Comparison of ENCODE assay signal across 14 cellular contexts in the genomic region with DNA sequence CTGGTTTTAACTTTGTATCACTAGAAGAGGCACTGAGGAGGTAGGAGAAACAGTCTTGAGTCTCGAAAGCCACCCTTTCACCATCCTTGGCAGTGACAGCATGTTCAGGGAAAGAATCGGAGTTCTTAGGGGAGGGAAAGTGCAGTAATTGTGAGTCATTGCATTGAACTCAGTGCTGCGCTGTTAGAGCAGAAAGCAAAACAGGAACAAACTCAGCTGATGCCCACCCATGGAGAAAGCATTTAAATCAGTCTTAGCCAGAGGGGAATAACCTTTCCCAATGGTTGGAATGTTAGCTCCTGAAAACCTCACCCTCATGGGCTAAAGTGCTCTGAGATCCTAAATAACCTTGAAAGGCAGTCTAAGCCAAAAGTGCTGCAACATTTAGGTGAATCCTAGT.
"Had no signal": no experiment of that assay in that cellular context is flagged by ENCODE, and none has a peak within 500 bp of the region (broad histone marks: within the 10 kb centered on the region; RNA-seq: fewer than 3 reads in every experiment).

No MANE protein-coding gene starts in this region.

- ATAC-seq: activated CD4-positive, CD25-positive, alpha-beta regulatory T cell treated with anti-CD3 and anti-CD28 coated beads, Interleukin-2, amount 50 U/mL, for 24 hours; pancreas had no signal

- H3K4me1 ChIP-seq: adrenal gland, esophagus muscularis mucosa, pancreas, testis had no signal

- H3K36me3 Mint-ChIP-seq: brain had no signal

- H3K9me3 ChIP-seq: adrenal gland, esophagus muscularis mucosa, pancreas, testis had no signal

- H3K4me3 ChIP-seq: adrenal gland, esophagus muscularis mucosa, pancreas, testis had no signal

- DNase-seq: activated naive CD4-positive, alpha-beta T cell treated with anti-CD3 and anti-CD28 coated beads, Interleukin-2, amount 50 U/mL, for 16 hours; adrenal gland; cerebellar nuclear complex; foreskin fibroblast; pancreas; stimulated activated CD4-positive, alpha-beta T cell treated with anti-CD3 and anti-CD28 coated beads, Interleukin-15, amount 100 ng/mL, for 24 hours; stimulated activated CD4-positive, alpha-beta T cell treated with anti-CD3 and anti-CD28 coated beads, Interleukin-4, amount 100 ng/mL, for 24 hours; testis had no signal

- H3K27ac ChIP-seq: adrenal gland, esophagus muscularis mucosa, pancreas, testis had no signal

- H3K27me3 ChIP-seq: adrenal gland, esophagus muscularis mucosa, pancreas, testis had no signal

- H3K4me3 Mint-ChIP-seq: brain; neural crest cell; stimulated activated naive CD8-positive, alpha-beta T cell treated with anti-CD3 and anti-CD28 coated beads, Interleukin-15, Interleukin-2, amounts not matched to agents 100 ng/mL and 50 ng/mL, for 24 hours; T-helper 1 cell treated with Interleukin-12 subunit alpha and Interleukin-12 subunit beta and Interleukin-4 antibody, amounts not matched to agents 30 μg/mL and 1 μg/mL, for 36 hours had no signal

- H3K36me3 ChIP-seq: adrenal gland, esophagus muscularis mucosa, pancreas had no signal

- H3K4me1 Mint-ChIP-seq: brain, neural crest cell had no signal

- H3K27me3 Mint-ChIP-seq: brain; stimulated activated naive CD8-positive, alpha-beta T cell treated with anti-CD3 and anti-CD28 coated beads, Interleukin-15, Interleukin-2, amounts not matched to agents 100 ng/mL and 50 ng/mL, for 24 hours had no signal

- H3K27ac Mint-ChIP-seq: brain; stimulated activated naive CD8-positive, alpha-beta T cell treated with anti-CD3 and anti-CD28 coated beads, Interleukin-15, Interleukin-2, amounts not matched to agents 100 ng/mL and 50 ng/mL, for 24 hours; T-helper 1 cell treated with Interleukin-12 subunit alpha and Interleukin-12 subunit beta and Interleukin-4 antibody, amounts not matched to agents 30 μg/mL and 1 μg/mL, for 36 hours had no signal
